ENCODE assay signal across 1 cellular context in genomic region chr3:118960876-118961275, GRCh38.
TF ChIP-seq lines count a peak whose summit lies in the region.

No MANE protein-coding gene starts in this region.

TF ChIP-seq in K562, 482 proteins besides CTCF, POLR2A, EP300 and RAD21 (continued from another document):
- no peak for TF ChIP-seq POU5F1 (IDR thresholded peaks at IDR 0.05; ENCODE audit: borderline replicate concordance, low read depth, low read length, partially characterized antibody)
- TF ChIP-seq JUND (IDR thresholded peaks at IDR 0.05; ENCODE audit: borderline replicate concordance, low read depth, low read length): peak; percentile 60; the same call in 1 of the 2 replicates
- TF ChIP-seq JUND (tag; IDR thresholded peaks at IDR 0.05; ENCODE audit: borderline replicate concordance, low read depth, low read length): peak; percentile 67; the same call in 2 of the 3 replicates
- TF ChIP-seq SRSF1 (IDR thresholded peaks at IDR 0.05; ENCODE audit: low read depth, low read length): no peak
- no peak for TF ChIP-seq HEY1 (CRISPR knock-in tag; IDR thresholded peaks at IDR 0.05; ENCODE audit: borderline replicate concordance)
- no peak for TF ChIP-seq FOXM1 (IDR thresholded peaks at IDR 0.05; ENCODE audit: low read depth)
- TF ChIP-seq FOXM1 (CRISPR knock-in tag; IDR thresholded peaks at IDR 0.05; ENCODE audit: low read depth): no peak
- no peak for TF ChIP-seq FOXA1 (IDR thresholded peaks at IDR 0.05; ENCODE audit: borderline replicate concordance)
- no peak for TF ChIP-seq POLR2H (tag; IDR thresholded peaks at IDR 0.05; ENCODE audit: low read depth)
- no peak for TF ChIP-seq ZNF311 (CRISPR knock-in tag; IDR thresholded peaks at IDR 0.05)
- no peak for TF ChIP-seq NFE2L1 (tag; IDR thresholded peaks at IDR 0.05; ENCODE audit: borderline replicate concordance, low read depth)
- TF ChIP-seq CBFA2T2 (conservative IDR thresholded peaks at IDR 0.05): peak; percentile 22; the same call in 1 of the 2 replicates
